In genomic region chr14:80213602-80214001, GRCh38 we compare ENCODE assay signal across 8 cellular contexts. TPM values are rescaled to one million over a fixed set of nuclear protein-coding genes. Genes with fewer than 3 reads are reported as not detected.
A peak's percentile ranks its signal among the peaks of the same experiment; 100 is the strongest.
DNase-seq lines count a peak whose midpoint lies in the region; ATAC-seq and TF ChIP-seq lines count a peak whose summit lies in the region.

No MANE protein-coding gene starts in this region.

- TF ChIP-seq CTCF in GM12874 (IDR thresholded peaks at IDR 0.05; ENCODE audit: insufficient read depth, low read depth, low read length) (peak; percentile 50), Peyer's patch (IDR thresholded peaks at IDR 0.05) (peak in 4 of 6 experiments; percentile 24 to 39 (median 29)), fibroblast of the aortic adventitia (IDR thresholded peaks at IDR 0.05; ENCODE audit: insufficient read depth, low read length) (peak; percentile 77)

- H3K27ac ChIP-seq in Peyer's patch, result no peak overlapping the region

- no peaks in the 10 kb centered on the region for H3K27me3 ChIP-seq in Peyer's patch

- no peaks in the 10 kb centered on the region for H3K36me3 ChIP-seq in Peyer's patch

- H3K4me3 ChIP-seq in Peyer's patch (no peak overlapping the region), fibroblast of the aortic adventitia (ENCODE audit: low read depth, low read length) (no peak overlapping the region)

- H3K9me3 ChIP-seq in Peyer's patch, result no peaks in the 10 kb centered on the region

- H3K4me1 ChIP-seq in Peyer's patch, result no peaks in the 10 kb centered on the region

- DNase-seq in AG08395 (ENCODE audit: low spot score) (peak; percentile 74), Peyer's patch (peak in 1 of 3 donors; percentile 47), fibroblast of the aortic adventitia (ENCODE audit: low read depth) (peak; percentile 81), stromal cell of bone marrow (ENCODE audit: low read depth) (peak; percentile 40)

- peak; percentile 53 for ATAC-seq in HG03175 (IDR thresholded peaks at IDR 0.05; ENCODE audit: unreplicated experiment)
- no peak for ATAC-seq in GM19324 (IDR thresholded peaks at IDR 0.05; ENCODE audit: low FRiP score, unreplicated experiment)
- ATAC-seq in GM18517 (IDR thresholded peaks at IDR 0.05; ENCODE audit: unreplicated experiment), result no peak

- no peak for TF ChIP-seq POLR2A in Peyer's patch (IDR thresholded peaks at IDR 0.05)

RNA-seq across cellular contexts. Expression of gene DIO2, which starts 2.3 kb away (rescaled TPM):
- total RNA-seq in Peyer's patch, result 10 to 100 TPM in 1 of 4 donors, 1 to 10 TPM in 1, under 1 TPM in 2; 0.13 to 22.3 (median 1.8) TPM
- 0.74 and 66.0 TPM in 2 replicates for total RNA-seq in fibroblast of the aortic adventitia (ENCODE audit: low replicate concordance)
